8 cellular contexts compared by ENCODE assay signal in the genomic region with DNA sequence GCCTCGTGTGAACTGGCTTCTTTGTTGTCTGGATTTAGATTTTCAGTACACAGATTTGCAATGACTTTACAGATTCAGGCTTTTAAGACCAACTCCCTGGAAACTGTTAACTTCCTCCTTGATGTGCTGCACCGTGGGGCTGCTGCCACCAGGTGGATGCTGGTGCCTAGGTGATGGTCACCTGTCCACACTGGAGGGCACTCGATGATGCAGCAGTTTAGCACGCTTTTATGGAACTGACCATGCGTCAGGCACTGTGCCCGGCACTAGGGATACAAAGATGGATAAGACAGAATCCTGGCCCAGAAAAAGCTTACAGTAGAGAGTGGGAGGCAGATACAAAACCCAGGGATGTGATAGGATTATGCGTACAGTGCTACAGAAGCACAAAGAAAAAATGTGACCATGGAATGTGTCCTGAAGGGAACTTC.
A peak's percentile ranks its signal among the peaks of the same experiment; 100 is the strongest.
DNase-seq lines count a peak whose midpoint lies in the region; ATAC-seq and TF ChIP-seq lines count a peak whose summit lies in the region.

No MANE protein-coding gene starts in this region.

- intact Hi-C loops in activated naive CD4-positive, alpha-beta T cell treated with anti-CD3 and anti-CD28 coated beads for 36 hours (cut with micrococcal nuclease) = no loop called here
- intact Hi-C loops in CD4-positive, alpha-beta T cell (cut with DNase I, micrococcal nuclease) = no loop called here

- H3K9me3 Mint-ChIP-seq in activated naive CD4-positive, alpha-beta T cell treated with anti-CD3 and anti-CD28 coated beads for 36 hours = no peaks in the 10 kb centered on the region
- no peaks in the 10 kb centered on the region for H3K9me3 Mint-ChIP-seq in CD4-positive, alpha-beta T cell

- POLR2A ChIA-PET in CD4-positive, alpha-beta T cell (lab: Charles Lee) = no interaction called here

- H3K36me3 Mint-ChIP-seq in activated naive CD4-positive, alpha-beta T cell treated with anti-CD3 and anti-CD28 coated beads for 36 hours (ENCODE audit: low read depth) = no peaks in the 10 kb centered on the region
- no peaks in the 10 kb centered on the region for H3K36me3 Mint-ChIP-seq in CD4-positive, alpha-beta T cell (ENCODE audit: low read depth)

- CTCF ChIA-PET in activated naive CD4-positive, alpha-beta T cell treated with anti-CD3 and anti-CD28 coated beads for 36 hours (lab: Charles Lee) = interaction anchor here (5.1 kb wide), 1 partner anchor 170 kb away, joined by 24 read pairs; no protein-coding TSS in a partner anchor
- CTCF ChIA-PET in CD4-positive, alpha-beta T cell (lab: Charles Lee) = no interaction called here

- no peak overlapping the region for H3K27ac ChIP-seq in CD4-positive, alpha-beta T cell (ENCODE audit: low read depth, low read length)

- no peak overlapping the region for H3K4me3 Mint-ChIP-seq in activated naive CD4-positive, alpha-beta T cell treated with anti-CD3 and anti-CD28 coated beads for 36 hours
- H3K4me3 Mint-ChIP-seq in CD4-positive, alpha-beta T cell = no peak overlapping the region

- peaks cover 5% of the 10 kb centered on the region for H3K27me3 ChIP-seq in CD4-positive, alpha-beta T cell (ENCODE audit: control insufficient read depth, insufficient read depth, low read length)

- peak; percentile 47 for DNase-seq in activated naive CD4-positive, alpha-beta T cell treated with anti-CD3 and anti-CD28 coated beads for 36 hours
- DNase-seq in mucosa of gallbladder (ENCODE audit: low spot score) (peak; percentile 53), NCI-H226 (no peak), middle frontal gyrus (ENCODE audit: extremely low spot score, low spot score) (no peak), kidney glomerular epithelial cell (lab: John Stamatoyannopoulos, UW) (no peak)
- no peak for DNase-seq in CD4-positive, alpha-beta T cell

- ATAC-seq in GM18498 (IDR thresholded peaks at IDR 0.05; ENCODE audit: unreplicated experiment) = peak; percentile 51
- peak; percentile 66 for ATAC-seq in HG03521 (IDR thresholded peaks at IDR 0.05; ENCODE audit: unreplicated experiment)
- ATAC-seq in CD4-positive, alpha-beta T cell (ENCODE audit: poor library complexity) = no peak

- H3K27me3 Mint-ChIP-seq in activated naive CD4-positive, alpha-beta T cell treated with anti-CD3 and anti-CD28 coated beads for 36 hours (ENCODE audit: low read depth) = peaks cover 2% of the 10 kb centered on the region
- peaks cover 4% of the 10 kb centered on the region for H3K27me3 Mint-ChIP-seq in CD4-positive, alpha-beta T cell

- H3K4me1 Mint-ChIP-seq in activated naive CD4-positive, alpha-beta T cell treated with anti-CD3 and anti-CD28 coated beads for 36 hours (ENCODE audit: low read depth) = no peaks in the 10 kb centered on the region
- no peaks in the 10 kb centered on the region for H3K4me1 Mint-ChIP-seq in CD4-positive, alpha-beta T cell (ENCODE audit: low read depth)

- H3K9me3 ChIP-seq in CD4-positive, alpha-beta T cell (ENCODE audit: control insufficient read depth, low read length) = no peaks in the 10 kb centered on the region

- H3K27ac Mint-ChIP-seq in activated naive CD4-positive, alpha-beta T cell treated with anti-CD3 and anti-CD28 coated beads for 36 hours = no peak overlapping the region
- no peak overlapping the region for H3K27ac Mint-ChIP-seq in CD4-positive, alpha-beta T cell

- TF ChIP-seq CTCF in CD4-positive, alpha-beta T cell (IDR thresholded peaks at IDR 0.05) = no peak

Comparison
In these comparisons a context has a peak if more than half of its experiments do, and no peak if none do; other contexts are left out.
1. DNase-seq: peak in activated naive CD4-positive, alpha-beta T cell treated with anti-CD3 and anti-CD28 coated beads for 36 hours (single experiment) and mucosa of gallbladder (single experiment); none in CD4-positive, alpha-beta T cell (0 of 10), NCI-H226 (single experiment), middle frontal gyrus (single experiment) and kidney glomerular epithelial cell (single experiment).